Comparison of ENCODE assay signal across 8 cellular contexts in genomic region chr1:151763990-151764389, GRCh38. TPM values are rescaled to one million over a fixed set of nuclear protein-coding genes. Genes with fewer than 3 reads are reported as not detected.
DNase-seq lines count a peak whose midpoint lies in the region; ATAC-seq and TF ChIP-seq lines count a peak whose summit lies in the region.

No MANE protein-coding gene starts in this region.

- H3K27me3 Mint-ChIP-seq in brain: peaks cover 8% of the 10 kb centered on the region

- H3K9me3 Mint-ChIP-seq in brain: no peaks in the 10 kb centered on the region

- H3K9me3 ChIP-seq in HEK293 (ENCODE audit: control insufficient read depth, insufficient read depth, low read depth, low read length): no peaks in the 10 kb centered on the region

- H3K36me3 Mint-ChIP-seq in brain: peaks cover 27% of the 10 kb centered on the region

- peak overlapping the region; percentile 93 for H3K4me3 ChIP-seq in HEK293 (ENCODE audit: low read depth, low read length)

- TF ChIP-seq CTCF in 22Rv1 (IDR thresholded peaks at IDR 0.05) (no peak), HEK293 (tag by site-specific recombination; IDR thresholded peaks at IDR 0.05) (no peak), brain (conservative IDR thresholded peaks at IDR 0.05) (no peak), GM10248 (IDR thresholded peaks at IDR 0.05; ENCODE audit: control extremely low read depth, extremely low read depth, low read depth, missing control alignments) (no peak)

- POLR2A ChIA-PET in HEK293 (lab: Yijun Ruan, JAX) (interaction anchor here (1.0 to 1.9 kb wide), 6 partner anchors 16 to 253 kb away, joined by 3 to 11 read pairs (median 6); partner anchors contain the start of genes C2CD4D, CGN, TDRKH and TUFT1), GM10248 (lab: Yijun Ruan, JAX) (no interaction called here)

- peak; percentile 8 for DNase-seq in medulla oblongata (ENCODE audit: extremely low spot score)
- no peak for DNase-seq in stimulated activated CD4-positive, alpha-beta T cell treated with anti-CD3 and anti-CD28 coated beads, Interleukin-2, amount 100 ng/mL, for 48 hours
- DNase-seq in GM10248 (ENCODE audit: extremely low spot score): no peak
- no peak for DNase-seq in SHP77 (lab: John Stamatoyannopoulos, UW)

- H3K27ac ChIP-seq in 22Rv1 (peak overlapping the region; percentile 85), HEK293 (ENCODE audit: extremely low read depth, low read depth, low read length) (peak overlapping the region; percentile 65)

- peak overlapping the region; percentile 91 to 99 (median 98) for H3K27ac Mint-ChIP-seq in brain

- peak overlapping the region; percentile 86 to 97 (median 93) for H3K4me3 Mint-ChIP-seq in brain

- CTCF ChIA-PET in HEK293 (lab: Yijun Ruan, JAX): interaction anchor here (0.6 to 1.4 kb wide), 3 partner anchors 69 to 512 kb away, joined by 3 to 5 read pairs (median 4); no protein-coding TSS in a partner anchor
- CTCF ChIA-PET in GM10248 (lab: Yijun Ruan, JAX): interaction anchor here (1.1 to 2.8 kb wide), 6 partner anchors 8 to 693 kb away, joined by 3 to 9 read pairs (median 4); partner anchors contain the start of genes GABPB2 and TDRKH

- peaks cover 17 to 32% of the 10 kb centered on the region in 2 experiments; a peak in 2 of 3 replicates for H3K36me3 ChIP-seq in HEK293 (ENCODE audit: control insufficient read depth in 2 of 2, insufficient read depth in 1 of 2, low read length in 2 of 2)

- no peaks in the 10 kb centered on the region for H3K4me1 ChIP-seq in HEK293 (ENCODE audit: control insufficient read depth, insufficient read depth, low read length)

- peaks cover 26% of the 10 kb centered on the region for H3K4me1 Mint-ChIP-seq in brain

- ATAC-seq in GM21619 (IDR thresholded peaks at IDR 0.05; ENCODE audit: unreplicated experiment): no peak

TF ChIP-seq in HEK293, 187 proteins besides CTCF, POLR2A, EP300 and RAD21:
- TF ChIP-seq ZNF311 (tag by site-specific recombination; IDR thresholded peaks at IDR 0.05; ENCODE audit: borderline replicate concordance): no peak
- no peak for TF ChIP-seq HOXC10 (CRISPR knock-in tag; IDR thresholded peaks at IDR 0.05)
- no peak for TF ChIP-seq SP7 (tag by site-specific recombination; IDR thresholded peaks at IDR 0.05)
- TF ChIP-seq ZNF132 (tag by site-specific recombination; IDR thresholded peaks at IDR 0.05; ENCODE audit: borderline replicate concordance): no peak
- TF ChIP-seq PRDM2 (tag by site-specific recombination; IDR thresholded peaks at IDR 0.05; ENCODE audit: borderline replicate concordance): no peak
- TF ChIP-seq ZNF654 (tag by site-specific recombination; IDR thresholded peaks at IDR 0.05; ENCODE audit: low read depth): no peak
- no peak for TF ChIP-seq ZNF350 (tag by site-specific recombination; IDR thresholded peaks at IDR 0.05)
- no peak for TF ChIP-seq ZNF544 (tag by site-specific recombination; IDR thresholded peaks at IDR 0.05)
- no peak for TF ChIP-seq ZNF791 (tag by site-specific recombination; IDR thresholded peaks at IDR 0.05)
- TF ChIP-seq ZFHX2 (tag by site-specific recombination; conservative IDR thresholded peaks at IDR 0.05): no peak
- TF ChIP-seq ZBTB10 (tag by site-specific recombination; IDR thresholded peaks at IDR 0.05): no peak

RNA-seq across cellular contexts. Expression of gene MRPL9, which starts 0.7 kb away (rescaled TPM):
- 105 TPM for polyA plus RNA-seq in brain (ENCODE audit: insufficient read depth, low read depth, low replicate concordance)

RNA-seq across cellular contexts. Expression of gene TDRKH, which starts 26.3 kb away (rescaled TPM):
- polyA plus RNA-seq in brain (ENCODE audit: insufficient read depth, low read depth, low replicate concordance): 29.1 TPM

RNA-seq across cellular contexts. Expression of gene LINGO4, which starts 41.2 kb away (rescaled TPM):
- 0.12 TPM for polyA plus RNA-seq in brain (ENCODE audit: insufficient read depth, low read depth, low replicate concordance)

RNA-seq across cellular contexts. Expression of gene RIIAD1, which starts 42.7 kb away (rescaled TPM):
- 7.2 TPM for polyA plus RNA-seq in brain (ENCODE audit: insufficient read depth, low read depth, low replicate concordance)

RNA-seq across cellular contexts. Expression of gene CELF3, which starts 47.4 kb away (rescaled TPM):
- 67.5 TPM for polyA plus RNA-seq in brain (ENCODE audit: insufficient read depth, low read depth, low replicate concordance)
